In genomic region chr10:30583778-30584415, GRCh38 we compare ENCODE assay signal across 7 cellular contexts. TPM values are rescaled to one million over a fixed set of nuclear protein-coding genes. Genes with fewer than 3 reads are reported as not detected.
DNase-seq lines count a peak whose midpoint lies in the region; ATAC-seq, FAIRE-seq and TF ChIP-seq lines count a peak whose summit lies in the region.

No MANE protein-coding gene starts in this region.

- H3K27ac ChIP-seq in caudate nucleus (ENCODE audit: low read depth, low read length) = peak overlapping the region; percentile 46
- H3K27ac ChIP-seq in HepG2 (ENCODE audit: extremely low read length, insufficient read depth, low read length) = peak overlapping the region; percentile 30

- peak overlapping the region; percentile 63 for H3K4me2 ChIP-seq in HepG2 (ENCODE audit: low read depth, low read length)

- peak in 1 of 2 experiments; percentile 43; a peak in 1 of 4 replicates for TF ChIP-seq EP300 in HepG2 (IDR thresholded peaks at IDR 0.05; ENCODE audit: low read depth in 2 of 2, low read length in 2 of 2)
- TF ChIP-seq EP300 in HepG2 (CRISPR knock-in tag; IDR thresholded peaks at IDR 0.05; ENCODE audit: borderline replicate concordance) = 0 out of 2 replicates have a peak, but pooled peaks have one; percentile 10

- in situ Hi-C loops in HepG2 (cut with HindIII; ENCODE audit: extremely low pct_ligation_motif_present, low pct_unique_long_range_greater_than_20kb) = no loop called here

- peak; percentile 84 for ATAC-seq in HepG2

- no peaks in the 10 kb centered on the region for H3K27me3 ChIP-seq in HepG2 (ENCODE audit: control insufficient read depth in 1 of 2, insufficient read depth in 2 of 2, low read length in 2 of 2)

- no peaks in the 10 kb centered on the region for H3K36me3 ChIP-seq in HepG2 (replicated peaks in 1 of 2; ENCODE audit: control insufficient read depth in 1 of 2, insufficient read depth in 2 of 2, low read length in 2 of 2)

- no peak for TF ChIP-seq RAD21 in HepG2 (CRISPR knock-in tag; IDR thresholded peaks at IDR 0.05)

- no TSS peak for BruUV-seq in HepG2 (replicated peaks; lab: Mats Ljungman, UMichigan)

- H4K20me1 ChIP-seq in HepG2 (ENCODE audit: insufficient read depth, low read length) = no peaks in the 10 kb centered on the region

- TF ChIP-seq POLR2A in HepG2 (IDR thresholded peaks at IDR 0.05; ENCODE audit: insufficient read depth in 1 of 2, low read depth in 2 of 2, low read length in 2 of 2) = no peak

- TF ChIP-seq CTCF in GM10248 (IDR thresholded peaks at IDR 0.05; ENCODE audit: control extremely low read depth, extremely low read depth, low read depth, missing control alignments) (no peak), HepG2 (CRISPR knock-in tag; IDR thresholded peaks at IDR 0.05) (peak; percentile 3; the same call in 1 of the 2 replicates)

- peak; percentile 53 for DNase-seq in GM10248 (ENCODE audit: extremely low spot score)
- DNase-seq in H4 (ENCODE audit: low spot score) = peak; percentile 42
- DNase-seq in NCI-H2196 (lab: John Stamatoyannopoulos, UW; ENCODE audit: unreplicated experiment) = peak; percentile 52
- DNase-seq in caudate nucleus (lab: John Stamatoyannopoulos, UW) = peak in 13 of 61 donors; percentile 1 to 36 (median 7)
- DNase-seq in HepG2 (ENCODE audit: low spot score) = peak; percentile 84
- DNase-seq in superior temporal gyrus (ENCODE audit: extremely low spot score) = peak; percentile 33
- no peak for DNase-seq in NAMALWA (ENCODE audit: low spot score)

- peak; percentile 82 for FAIRE-seq in HepG2 (lab: Jason Lieb, UNC)

- peaks cover 81% of the 10 kb centered on the region for H3K4me1 ChIP-seq in HepG2 (ENCODE audit: insufficient read depth, low read length)

- H3K79me2 ChIP-seq in HepG2 (ENCODE audit: insufficient read depth, low read length) = no peaks in the 10 kb centered on the region

- H3K9me3 ChIP-seq in HepG2 (ENCODE audit: low read length) = no peaks in the 10 kb centered on the region

- CTCF ChIA-PET in GM10248 (lab: Yijun Ruan, JAX) (interaction anchor here (0.9 to 5.3 kb wide), 12 partner anchors 8 to 585 kb away, joined by 3 to 74 read pairs (median 8); no protein-coding TSS in a partner anchor), HepG2 (lab: Yijun Ruan, JAX; ENCODE audit: low intra/inter-chr PET ratio, low total read pairs) (no interaction called here)

- POLR2A ChIA-PET in GM10248 (lab: Yijun Ruan, JAX) (no interaction called here), HepG2 (lab: Yijun Ruan, JAX) (interaction anchor here (0.7 to 1.6 kb wide), 7 partner anchors 19 to 150 kb away, joined by 3 to 12 read pairs (median 4); partner anchors contain the start of gene MAP3K8)

- H3K9ac ChIP-seq in HepG2 (ENCODE audit: insufficient read depth, low read depth, low read length) = peak overlapping the region; percentile 38; the same call in 1 of the 2 replicates

- H2AFZ ChIP-seq in HepG2 (ENCODE audit: low read length) = peak overlapping the region; percentile 74

- WGBS in HepG2 (ENCODE audit: low lambda C conversion rate) = 15% methylated on average over 14 of the region's 15 CpGs

- H3K4me3 ChIP-seq in HepG2 (replicated peaks in 1 of 3; ENCODE audit: insufficient read depth in 1 of 3, low read depth in 2 of 3, low read length in 3 of 3) = peak overlapping the region; percentile 55 to 59 (median 57)

- intact Hi-C loops in HepG2 (cut with micrococcal nuclease; ENCODE audit: unreplicated experiment) = no loop called here

TF ChIP-seq in HepG2, 621 proteins besides CTCF, POLR2A, EP300 and RAD21 (continues in another document):
- 0 out of 2 replicates have a peak, but pooled peaks have one; percentile 18 for TF ChIP-seq CC2D1A (CRISPR knock-in tag; IDR thresholded peaks at IDR 0.05)
- TF ChIP-seq ZNF512B (CRISPR knock-in tag; IDR thresholded peaks at IDR 0.05; ENCODE audit: borderline replicate concordance) = no peak
- 0 out of 2 replicates have a peak, but pooled peaks have one; percentile 38 for TF ChIP-seq ZFP82 (CRISPR knock-in tag; IDR thresholded peaks at IDR 0.05; ENCODE audit: borderline replicate concordance)
- peak; percentile 70 for TF ChIP-seq ZNF335 (CRISPR knock-in tag; IDR thresholded peaks at IDR 0.05)
- no peak for TF ChIP-seq NBN (conservative IDR thresholded peaks at IDR 0.05)
- peak; percentile 16; the same call in 1 of the 2 replicates for TF ChIP-seq ZNF331 (CRISPR knock-in tag; IDR thresholded peaks at IDR 0.05)
- TF ChIP-seq MLXIP (CRISPR knock-in tag; IDR thresholded peaks at IDR 0.05; ENCODE audit: borderline replicate concordance) = no peak

RNA-seq across cellular contexts. Expression of gene LYZL2, which starts 45.7 kb away (rescaled TPM):
- total RNA-seq in H4 (2014; rRNA removed; shearing (Covaris generic)) = not detected in 2 replicates
- 0.20 TPM in 1 of 2 replicates, not detected in the other for total RNA-seq in HepG2 (2016; rRNA removed; fragmentation: Illumina TruSeq; extraction: Trizol)
- not detected in 2 replicates for total RNA-seq in HepG2 (2016; cell fraction: cytosol; rRNA removed; fragmentation: Illumina TruSeq; extraction: Trizol; ENCODE audit: low read depth)
- total RNA-seq in HepG2 (2016; cell fraction: insoluble cytoplasmic fraction; rRNA removed; fragmentation: Illumina TruSeq; extraction: Trizol) = not detected in 2 replicates
- not detected in 2 replicates for total RNA-seq in HepG2 (2016; cell fraction: membrane; rRNA removed; fragmentation: Illumina TruSeq; extraction: Trizol)
- total RNA-seq in HepG2 (2016; cell fraction: nucleus; rRNA removed; fragmentation: Illumina TruSeq; extraction: Trizol) = not detected in 2 replicates
- 0.31 and 0.63 TPM in 2 replicates for polyA plus RNA-seq in HepG2 (2011; rRNA removed)
- 0.31 and 0.59 TPM in 2 replicates for polyA plus RNA-seq in HepG2 (2011; cell fraction: cytosol; rRNA removed)
- polyA plus RNA-seq in HepG2 (2011; cell fraction: nucleus; rRNA removed) = 0.24 and 0.85 TPM in 2 replicates
- polyA plus RNA-seq in HepG2 (2012) = 0.31 TPM in 1 of 2 replicates, not detected in the other
- 0.14 TPM in 1 of 2 replicates, not detected in the other for polyA plus RNA-seq in HepG2 (2016; cell fraction: cytosol; fragmentation: Illumina TruSeq; extraction: Trizol; ENCODE audit: low read depth)
- not detected in 2 replicates for polyA plus RNA-seq in HepG2 (2016; cell fraction: insoluble cytoplasmic fraction; fragmentation: Illumina TruSeq; extraction: Trizol; ENCODE audit: low read depth)
- polyA plus RNA-seq in HepG2 (2016; cell fraction: membrane; fragmentation: Illumina TruSeq; extraction: Trizol; ENCODE audit: low read depth) = not detected in 2 replicates
- polyA plus RNA-seq in HepG2 (2016; cell fraction: nucleus; fragmentation: Illumina TruSeq; extraction: Trizol; ENCODE audit: insufficient read depth, low read depth) = 0.85 TPM in 1 of 2 replicates, not detected in the other
- polyA minus RNA-seq in HepG2 (2011; rRNA and poly(A)+ RNA removed; ENCODE audit: low replicate concordance) = not detected in 2 replicates
- polyA minus RNA-seq in HepG2 (2011; cell fraction: cytosol; rRNA and poly(A)+ RNA removed) = not detected in 2 replicates
- 1.2 TPM in 1 of 2 replicates, not detected in the other for polyA minus RNA-seq in HepG2 (2011; cell fraction: nucleus; rRNA and poly(A)+ RNA removed)
